In the genomic region with DNA sequence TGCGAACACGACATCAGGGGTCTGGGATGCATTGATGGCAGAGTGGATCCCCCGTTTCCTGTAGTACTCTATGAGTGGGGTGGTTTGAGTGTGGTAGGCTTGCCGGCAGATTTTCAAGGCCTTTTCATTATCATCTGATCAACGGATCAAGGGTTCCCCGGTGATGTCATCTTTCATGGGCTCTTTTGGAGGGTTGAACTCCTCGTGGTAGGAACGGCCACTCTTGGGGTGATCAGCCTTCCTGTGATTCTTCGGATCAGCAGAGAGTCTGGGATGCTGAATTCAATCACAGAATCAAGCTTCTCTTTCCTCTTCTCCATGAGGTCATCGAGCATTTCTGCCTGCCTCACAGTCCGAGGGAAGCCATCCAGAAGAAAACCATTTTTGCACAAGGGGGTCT, we compare ENCODE assay signal across 3 cellular contexts. TPM values are rescaled to one million over a fixed set of nuclear protein-coding genes. Genes with fewer than 3 reads are reported as not detected.
"Had no signal": no experiment of that assay in that cellular context is flagged by ENCODE, and none has a peak within 500 bp of the region (broad histone marks: within the 10 kb centered on the region; RNA-seq: fewer than 3 reads in every experiment).

No MANE protein-coding gene starts in this region.

RNA-seq across cellular contexts. Expression of a gene that starts 53.8 kb away (rescaled TPM):
- total RNA-seq: LHCN-M2, M059J, NCI-H460 had no signal
